ENCODE assay signal across 11 cellular contexts in the genomic region with DNA sequence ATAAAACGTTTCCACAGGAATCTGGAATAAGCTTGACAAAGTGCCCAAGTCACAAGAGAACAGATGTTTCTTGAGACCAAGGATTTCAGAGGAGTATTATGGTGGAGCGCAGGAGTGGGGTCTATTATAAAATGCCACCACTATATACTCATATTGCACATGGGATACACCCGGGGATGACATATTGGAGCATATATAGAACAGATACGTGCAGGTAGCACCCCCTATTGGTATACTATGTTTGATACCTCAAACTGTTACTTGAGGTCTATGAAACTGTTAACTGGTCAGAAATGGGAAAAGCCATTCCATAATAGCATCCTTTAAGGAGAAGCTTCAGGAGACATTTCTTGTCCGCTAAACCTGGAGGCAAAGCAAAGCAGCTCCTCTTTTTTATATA.
DNase-seq lines count a peak whose midpoint lies in the region; ATAC-seq, FAIRE-seq and TF ChIP-seq lines count a peak whose summit lies in the region.
"Had no signal": no experiment of that assay in that cellular context is flagged by ENCODE, and none has a peak within 500 bp of the region (broad histone marks: within the 10 kb centered on the region; RNA-seq: fewer than 3 reads in every experiment).

No MANE protein-coding gene starts in this region.

- no peaks in the 10 kb centered on the region for H3F3A ChIP-seq in smooth muscle cell (ENCODE audit: low read depth)

- H3K9me3 ChIP-seq in smooth muscle cell (replicated peaks; ENCODE audit: low read depth): no peaks in the 10 kb centered on the region
- no peaks in the 10 kb centered on the region for H3K9me3 ChIP-seq in upper lobe of left lung

- H3K9ac ChIP-seq in smooth muscle cell (ENCODE audit: low read depth): no peak overlapping the region

- no peaks in the 10 kb centered on the region for H4K20me1 ChIP-seq in smooth muscle cell (ENCODE audit: low read depth)

- FAIRE-seq in bronchial epithelial cell (lab: Jason Lieb, UNC): no peak

- H3K79me2 ChIP-seq in smooth muscle cell (ENCODE audit: low read depth): no peaks in the 10 kb centered on the region

- intact Hi-C loops in dorsolateral prefrontal cortex (cut with DNase I): loop anchor here in 1 of 2 donors (10.0 kb wide), 1 partner anchor 114 kb away; no protein-coding TSS in a partner anchor

- H3K36me3 ChIP-seq in bronchial epithelial cell (ENCODE audit: control insufficient read depth, insufficient read depth, low read length) (no peaks in the 10 kb centered on the region), smooth muscle cell (ENCODE audit: low read depth) (no peaks in the 10 kb centered on the region), upper lobe of left lung (no peaks in the 10 kb centered on the region)

- H3K4me2 ChIP-seq in smooth muscle cell: no peak overlapping the region

- ATAC-seq in upper lobe of left lung (ENCODE audit: low FRiP score in 2 of 2): no peak

- no peaks in the 10 kb centered on the region for H3K27me3 ChIP-seq in bronchial epithelial cell (ENCODE audit: control insufficient read depth, insufficient read depth, low read length)
- no peaks in the 10 kb centered on the region for H3K27me3 ChIP-seq in smooth muscle cell (ENCODE audit: low read depth)
- H3K27me3 ChIP-seq in dorsolateral prefrontal cortex: peaks cover 0 to 51% (median 0%) of the 10 kb centered on the region in 45 donors
- H3K27me3 ChIP-seq in upper lobe of left lung: no peaks in the 10 kb centered on the region

- WGBS in smooth muscle cell (ENCODE audit: low lambda C conversion rate): 91% methylated on average over 5 of the region's 5 CpGs
- WGBS in upper lobe of left lung, 2 donors: 61 to 62% methylated on average over 5 of the region's 5 CpGs

- H2AFZ ChIP-seq in smooth muscle cell (ENCODE audit: low read depth): no peak overlapping the region

- H3K27ac ChIP-seq in smooth muscle cell (ENCODE audit: low read depth) (no peak overlapping the region), dorsolateral prefrontal cortex (peak overlapping the region in 1 of 59 donors; percentile 11), upper lobe of left lung (no peak overlapping the region)
- H3K27ac ChIP-seq: SK-N-MC had no signal

- TF ChIP-seq CTCF in bronchial epithelial cell (IDR thresholded peaks at IDR 0.05; ENCODE audit: insufficient read depth, low read length, severe bottlenecking) (peak; percentile 8), smooth muscle cell (IDR thresholded peaks at IDR 0.05; ENCODE audit: borderline replicate concordance, insufficient read depth, poor library complexity, severe bottlenecking) (peak; percentile 11), dorsolateral prefrontal cortex (IDR thresholded peaks at IDR 0.05 in 54 of 56, conservative IDR thresholded peaks at IDR 0.05 in 2 of 56; ENCODE audit: low read depth in 1 of 56, partially characterized antibody in 56 of 56) (peak in 12 of 56 donors; percentile 10 to 34 (median 16)), upper lobe of left lung (IDR thresholded peaks at IDR 0.05) (peak in 1 of 6 experiments; percentile 6)

- H3K4me1 ChIP-seq in smooth muscle cell (ENCODE audit: low read depth): no peaks in the 10 kb centered on the region
- no peaks in the 10 kb centered on the region for H3K4me1 ChIP-seq in upper lobe of left lung

- TF ChIP-seq POLR2A in upper lobe of left lung (IDR thresholded peaks at IDR 0.05): no peak

- H3K4me3 ChIP-seq in bronchial epithelial cell (ENCODE audit: low read depth, low read length) (no peak overlapping the region), smooth muscle cell (no peak overlapping the region), dorsolateral prefrontal cortex (no peak overlapping the region), upper lobe of left lung (no peak overlapping the region)
- H3K4me3 ChIP-seq: SK-N-MC had no signal

- DNase-seq in SKM-1 treated with dmso at 0.1 percent for 144 hours (lab: John Stamatoyannopoulos, UW; ENCODE audit: unreplicated experiment) (peak; percentile 4), SKM-1 (lab: John Stamatoyannopoulos, UW; ENCODE audit: unreplicated experiment) (no peak), HuH-7 (ENCODE audit: low spot score) (peak; percentile 8), bronchial epithelial cell (ENCODE audit: low read depth) (peak; percentile 16), smooth muscle cell (lab: John Stamatoyannopoulos, UW; ENCODE audit: unreplicated experiment) (no peak), dorsolateral prefrontal cortex (no peak), upper lobe of left lung (no peak), DMS153 (lab: John Stamatoyannopoulos, UW) (no peak)
- DNase-seq: CD4-positive, alpha-beta T cell; stimulated activated CD4-positive, alpha-beta T cell treated with anti-CD3 and anti-CD28 coated beads, Interleukin-4, amount 100 ng/mL, for 24 hours had no signal

- TF ChIP-seq EP300 in upper lobe of left lung (IDR thresholded peaks at IDR 0.05): no peak

Comparison
In these comparisons a context has a peak if more than half of its experiments do, and no peak if none do; other contexts are left out.
1. DNase-seq: peak in SKM-1 treated with dmso at 0.1 percent for 144 hours (single experiment), HuH-7 (single experiment) and bronchial epithelial cell (single experiment); none in SKM-1 (single experiment), smooth muscle cell (single experiment), dorsolateral prefrontal cortex (0 of 10), upper lobe of left lung (0 of 2) and DMS153 (single experiment).